In the genomic region with DNA sequence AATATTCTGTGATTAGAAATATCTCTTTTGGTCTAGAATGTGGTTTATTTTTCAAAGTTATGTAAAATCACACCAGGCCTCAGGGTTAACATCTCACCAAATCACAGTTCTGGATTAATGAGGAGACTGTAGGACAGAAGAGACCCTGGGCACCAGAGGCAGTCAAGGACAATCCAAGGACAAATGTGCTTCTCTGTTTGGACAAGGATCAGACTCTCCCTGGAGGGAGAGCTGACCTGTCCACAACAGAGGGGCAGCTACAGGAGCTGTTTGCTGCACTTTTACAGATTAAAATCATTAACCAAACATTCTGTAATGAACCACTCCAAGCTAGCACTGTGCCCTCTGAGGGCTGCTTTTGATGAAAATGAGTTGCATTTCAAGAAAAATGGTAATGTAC, we compare ENCODE assay signal across 22 cellular contexts.
"Had no signal": no experiment of that assay in that cellular context is flagged by ENCODE, and none has a peak within 500 bp of the region (broad histone marks: within the 10 kb centered on the region; RNA-seq: fewer than 3 reads in every experiment).

No MANE protein-coding gene starts in this region.

- H3K9me3 ChIP-seq: SJCRH30 had no signal

- H3K27ac ChIP-seq: SJCRH30 had no signal

- H3K4me1 ChIP-seq: SJCRH30 had no signal

- ATAC-seq: activated naive CD4-positive, alpha-beta T cell treated with anti-CD3 and anti-CD28 coated beads, Interleukin-2, amount 50 U/mL, for 72 hours; activated T-cell treated with anti-CD3 and anti-CD28 coated beads, Interleukin-2, amount 50 U/mL, for 4 hours; Panc1 had no signal

- H3K27me3 ChIP-seq: SJCRH30 had no signal

- H3K36me3 ChIP-seq: SJCRH30 had no signal

- DNase-seq: activated B cell treated with CpG ODN at 0.5 μM for 24 hours; activated CD4-positive, alpha-beta memory T cell treated with anti-CD3 and anti-CD28 coated beads for 36 hours; activated CD4-positive, alpha-beta T cell treated with anti-CD3 and anti-CD28 coated beads for 1 hour; activated CD4-positive, alpha-beta T cell treated with anti-CD3 and anti-CD28 coated beads, Interleukin-2, amount 10 ng/mL, durations not matched to agents 7 days and 5 days; activated CD8-positive, alpha-beta memory T cell treated with anti-CD3 and anti-CD28 coated beads for 24 hours; activated effector memory CD4-positive, alpha-beta T cell treated with anti-CD3 and anti-CD28 coated beads, Interleukin-2, amount 50 U/mL, for 16 hours; activated naive CD4-positive, alpha-beta T cell treated with Interleukin-2 at 50 U/mL for 16 hours; activated T-cell treated with anti-CD3 and anti-CD28 coated beads, Interleukin-2, amount 50 U/mL, for 4 hours; amygdala; KG1; NCI-H1092; NCI-H1694 treated with DMSO at 0.1 percent for 48 hours; NCI-H2029 treated with DMSO at 0.1 percent for 48 hours; NCI-H345; NCI-H510A; NCI-H774; Right ventricle myocardium superior; RPMI8226; SJCRH30 had no signal

- FAIRE-seq: astrocyte had no signal

- H3K4me3 ChIP-seq: SJCRH30 had no signal
